25 cellular contexts compared by ENCODE assay signal in genomic region chr11:103294516-103294915, GRCh38.
"Had no signal": no experiment of that assay in that cellular context is flagged by ENCODE, and none has a peak within 500 bp of the region (broad histone marks: within the 10 kb centered on the region; RNA-seq: fewer than 3 reads in every experiment).

No MANE protein-coding gene starts in this region.

- H3K4me3 ChIP-seq: cardiac muscle cell, pancreas, psoas muscle, upper lobe of right lung had no signal

- H3K4me1 Mint-ChIP-seq: activated B cell treated with CpG ODN at 0.5 μM for 24 hours; activated CD4-positive, alpha-beta T cell treated with anti-CD3 and anti-CD28 coated beads for 36 hours; activated naive CD8-positive, alpha-beta T cell treated with anti-CD3 and anti-CD28 coated beads, Interleukin-2, amount 10 ng/mL, durations not matched to agents 7 days and 5 days; memory B cell; nephron progenitor cell; T-cell had no signal

- ATAC-seq: activated CD4-positive, alpha-beta T cell treated with anti-CD3 and anti-CD28 coated beads for 36 hours; activated T-cell treated with anti-CD3 and anti-CD28 coated beads, Interleukin-2, amount 50 U/mL, for 4 hours; left cardiac atrium; pancreas; psoas muscle; right cardiac atrium; stimulated activated naive CD8-positive, alpha-beta T cell treated with anti-CD3 and anti-CD28 coated beads, Interleukin-15, Interleukin-2, amounts not matched to agents 100 U/mL and 50 U/mL, for 24 hours; T-cell had no signal

- H3K27me3 ChIP-seq: cardiac muscle cell, pancreas, upper lobe of right lung had no signal

- DNase-seq: activated B cell treated with CpG ODN at 0.5 μM for 24 hours; activated CD4-positive, alpha-beta T cell treated with anti-CD3 and anti-CD28 coated beads for 36 hours; activated CD4-positive, alpha-beta T cell treated with anti-CD3 and anti-CD28 coated beads, Interleukin-2, amount 50 U/mL, for 4 hours; activated CD8-positive, alpha-beta memory T cell treated with anti-CD3 and anti-CD28 coated beads for 24 hours; activated CD8-positive, alpha-beta memory T cell treated with anti-CD3 and anti-CD28 coated beads, Interleukin-2, amount 50 U/mL, for 48 hours; activated naive CD4-positive, alpha-beta T cell treated with Interleukin-2 at 50 U/mL for 16 hours; activated naive CD8-positive, alpha-beta T cell treated with anti-CD3 and anti-CD28 coated beads, Interleukin-2, amount 10 ng/mL, durations not matched to agents 7 days and 5 days; activated T-cell treated with anti-CD3 and anti-CD28 coated beads, Interleukin-2, amount 50 U/mL, for 4 hours; amniotic stem cell; foreskin melanocyte; hippocampal formation; left cardiac atrium; nephron progenitor cell; pancreas; psoas muscle; right cardiac atrium; stimulated activated CD4-positive, alpha-beta T cell treated with anti-CD3 and anti-CD28 coated beads, Interleukin-12 subunit alpha, Interleukin-12 subunit beta, amount 100 ng/mL, for 4 hours; stimulated activated CD4-positive, alpha-beta T cell treated with anti-CD3 and anti-CD28 coated beads, Interleukin-4, amount 100 ng/mL, for 4 hours; stimulated activated naive CD8-positive, alpha-beta T cell treated with anti-CD3 and anti-CD28 coated beads, Interleukin-15, Interleukin-2, amounts not matched to agents 100 U/mL and 50 U/mL, for 24 hours; T-cell; upper lobe of right lung had no signal

- H3K4me1 ChIP-seq: pancreas, psoas muscle, upper lobe of right lung had no signal

- H3K4me3 Mint-ChIP-seq: activated B cell treated with CpG ODN at 0.5 μM for 24 hours; activated CD4-positive, alpha-beta T cell treated with anti-CD3 and anti-CD28 coated beads for 36 hours; activated naive CD8-positive, alpha-beta T cell treated with anti-CD3 and anti-CD28 coated beads, Interleukin-2, amount 10 ng/mL, durations not matched to agents 7 days and 5 days; activated T-cell treated with anti-CD3 and anti-CD28 coated beads, Interleukin-2, amount 50 U/mL, for 4 hours; memory B cell; nephron progenitor cell; T-cell; T-helper 2 cell treated with Interferon-gamma antibody and Interleukin-4, amounts not matched to agents 5 μg/mL and 100 μg/mL, for 36 hours had no signal

- H3K27ac Mint-ChIP-seq: activated B cell treated with CpG ODN at 0.5 μM for 24 hours; activated CD4-positive, alpha-beta T cell treated with anti-CD3 and anti-CD28 coated beads for 36 hours; activated naive CD8-positive, alpha-beta T cell treated with anti-CD3 and anti-CD28 coated beads, Interleukin-2, amount 10 ng/mL, durations not matched to agents 7 days and 5 days; activated T-helper 2 cell treated with anti-CD3 and anti-CD28 coated beads, Interferon-gamma antibody, Interleukin-2, Interleukin-4, amounts not matched to agents 10 μg/mL and 5 μg/mL and 100 μg/mL, durations not matched to agents 14 hours and 24 hours and 36 hours; memory B cell; nephron progenitor cell; T-cell; T-helper 2 cell treated with Interferon-gamma antibody and Interleukin-4, amounts not matched to agents 5 μg/mL and 100 μg/mL, for 36 hours had no signal

- H3K27me3 Mint-ChIP-seq: activated B cell treated with CpG ODN at 0.5 μM for 24 hours; activated CD4-positive, alpha-beta T cell treated with anti-CD3 and anti-CD28 coated beads for 36 hours; activated naive CD8-positive, alpha-beta T cell treated with anti-CD3 and anti-CD28 coated beads, Interleukin-2, amount 10 ng/mL, durations not matched to agents 7 days and 5 days; memory B cell; T-cell had no signal

- H3K36me3 ChIP-seq: cardiac muscle cell had no signal

- H3K27ac ChIP-seq: cardiac muscle cell, pancreas, psoas muscle, upper lobe of right lung had no signal
